ENCODE assay signal across 16 cellular contexts in genomic region chr2:147500229-147500628, GRCh38.
DNase-seq lines count a peak whose midpoint lies in the region; ATAC-seq and TF ChIP-seq lines count a peak whose summit lies in the region.
"Had no signal": no experiment of that assay in that cellular context is flagged by ENCODE, and none has a peak within 500 bp of the region (broad histone marks: within the 10 kb centered on the region; RNA-seq: fewer than 3 reads in every experiment).

No MANE protein-coding gene starts in this region.

- H3K4me1 Mint-ChIP-seq in activated naive CD8-positive, alpha-beta T cell (ENCODE audit: low read depth): peaks cover 38% of the 10 kb centered on the region
- peaks cover 15% of the 10 kb centered on the region for H3K4me1 Mint-ChIP-seq in activated naive CD8-positive, alpha-beta T cell treated with anti-CD3 and anti-CD28 coated beads, Interleukin-2, amount 50 U/mL, for 24 hours
- peaks cover 62% of the 10 kb centered on the region for H3K4me1 Mint-ChIP-seq in T-helper 2 cell treated with Interferon-gamma antibody and Interleukin-4, amounts not matched to agents 5 μg/mL and 100 μg/mL, for 36 hours (ENCODE audit: low read depth)

- H3K9me3 ChIP-seq in skeletal muscle tissue (ENCODE audit: control insufficient read depth in 3 of 3, low read length in 3 of 3): no peaks in the 10 kb centered on the region
- H3K9me3 ChIP-seq in left lung: no peaks in the 10 kb centered on the region
- no peaks in the 10 kb centered on the region for H3K9me3 ChIP-seq in tibial artery
- H3K9me3 ChIP-seq in ascending aorta: no peaks in the 10 kb centered on the region
- H3K9me3 ChIP-seq: sigmoid colon had no signal

- intact Hi-C loops in left lung (cut with DNase I) (no loop called here), tibial artery (cut with DNase I; ENCODE audit: low total_unique reads) (no loop called here), ascending aorta (cut with DNase I) (no loop called here)

- no peaks in the 10 kb centered on the region for H3K36me3 Mint-ChIP-seq in activated naive CD8-positive, alpha-beta T cell
- H3K36me3 Mint-ChIP-seq in activated naive CD8-positive, alpha-beta T cell treated with anti-CD3 and anti-CD28 coated beads, Interleukin-2, amount 50 U/mL, for 24 hours (ENCODE audit: low read depth): no peaks in the 10 kb centered on the region
- H3K36me3 Mint-ChIP-seq in T-helper 2 cell treated with Interferon-gamma antibody and Interleukin-4, amounts not matched to agents 5 μg/mL and 100 μg/mL, for 36 hours (ENCODE audit: low read depth): peaks cover 15% of the 10 kb centered on the region

- no peak for DNase-seq in activated naive CD8-positive, alpha-beta T cell treated with anti-CD3 and anti-CD28 coated beads, Interleukin-2, amount 50 U/mL, for 24 hours
- DNase-seq in T-helper 2 cell treated with Interferon-gamma antibody and Interleukin-4, amounts not matched to agents 5 μg/mL and 100 μg/mL, for 36 hours (ENCODE audit: low spot score): peak; percentile 5
- DNase-seq in left lung (no peak), tibial artery (no peak), ascending aorta (ENCODE audit: low spot score in 2 of 2) (no peak)
- DNase-seq: DMS 273 treated with DMSO at 0.1 percent for 48 hours, foreskin fibroblast, NCI-H146, NCI-H446, sigmoid colon had no signal

- TF ChIP-seq CTCF in left lung (IDR thresholded peaks at IDR 0.05) (no peak), tibial artery (IDR thresholded peaks at IDR 0.05) (no peak), ascending aorta (IDR thresholded peaks at IDR 0.05) (no peak)

- H3K36me3 ChIP-seq in skeletal muscle tissue (ENCODE audit: control insufficient read depth in 3 of 3, insufficient read depth in 3 of 3, low read length in 3 of 3) (no peaks in the 10 kb centered on the region), left lung (no peaks in the 10 kb centered on the region), tibial artery (no peaks in the 10 kb centered on the region), ascending aorta (no peaks in the 10 kb centered on the region)
- H3K36me3 ChIP-seq: sigmoid colon, SJSA1 had no signal

- H3K27me3 ChIP-seq in skeletal muscle tissue (ENCODE audit: control insufficient read depth in 3 of 3, insufficient read depth in 3 of 3, low read length in 3 of 3) (no peaks in the 10 kb centered on the region), left lung (no peaks in the 10 kb centered on the region), tibial artery (no peaks in the 10 kb centered on the region), ascending aorta (no peaks in the 10 kb centered on the region)
- H3K27me3 ChIP-seq: sigmoid colon, SJSA1 had no signal

- H3K4me1 ChIP-seq in skeletal muscle tissue (ENCODE audit: control insufficient read depth in 3 of 3, insufficient read depth in 3 of 3, low read length in 3 of 3) (no peaks in the 10 kb centered on the region), left lung (no peaks in the 10 kb centered on the region), tibial artery (no peaks in the 10 kb centered on the region), ascending aorta (no peaks in the 10 kb centered on the region)
- H3K4me1 ChIP-seq: SJSA1 had no signal

- H3K4me3 ChIP-seq in skeletal muscle tissue (ENCODE audit: low read length in 3 of 3) (no peak overlapping the region), left lung (no peak overlapping the region), tibial artery (no peak overlapping the region), ascending aorta (no peak overlapping the region)
- H3K4me3 ChIP-seq: lung, sigmoid colon, SJSA1 had no signal

- H3K9me3 Mint-ChIP-seq in activated naive CD8-positive, alpha-beta T cell (ENCODE audit: low read depth): no peaks in the 10 kb centered on the region
- H3K9me3 Mint-ChIP-seq in activated naive CD8-positive, alpha-beta T cell treated with anti-CD3 and anti-CD28 coated beads, Interleukin-2, amount 50 U/mL, for 24 hours: no peaks in the 10 kb centered on the region
- H3K9me3 Mint-ChIP-seq in T-helper 2 cell treated with Interferon-gamma antibody and Interleukin-4, amounts not matched to agents 5 μg/mL and 100 μg/mL, for 36 hours: peaks cover 19% of the 10 kb centered on the region

- peak overlapping the region; percentile 36 for H3K27ac Mint-ChIP-seq in activated naive CD8-positive, alpha-beta T cell
- no peak overlapping the region for H3K27ac Mint-ChIP-seq in activated naive CD8-positive, alpha-beta T cell treated with anti-CD3 and anti-CD28 coated beads, Interleukin-2, amount 50 U/mL, for 24 hours
- peak overlapping the region; percentile 92 for H3K27ac Mint-ChIP-seq in T-helper 2 cell treated with Interferon-gamma antibody and Interleukin-4, amounts not matched to agents 5 μg/mL and 100 μg/mL, for 36 hours

- H3K27ac ChIP-seq in skeletal muscle tissue (ENCODE audit: low read depth, low read length) (peak overlapping the region; percentile 5), left lung (no peak overlapping the region), tibial artery (no peak overlapping the region), ascending aorta (no peak overlapping the region)
- H3K27ac ChIP-seq: sigmoid colon, SJSA1 had no signal

- H3K9ac ChIP-seq in skeletal muscle tissue (ENCODE audit: low read depth in 1 of 3, low read length in 3 of 3): no peak overlapping the region

- ATAC-seq in activated naive CD8-positive, alpha-beta T cell treated with anti-CD3 and anti-CD28 coated beads, Interleukin-2, amount 50 U/mL, for 24 hours: no peak
- ATAC-seq in GM21717 (IDR thresholded peaks at IDR 0.05; ENCODE audit: unreplicated experiment) (peak; percentile 29), left lung (no peak)
- ATAC-seq: HCT116 had no signal

- peak overlapping the region; percentile 33 for H3K4me3 Mint-ChIP-seq in activated naive CD8-positive, alpha-beta T cell
- no peak overlapping the region for H3K4me3 Mint-ChIP-seq in activated naive CD8-positive, alpha-beta T cell treated with anti-CD3 and anti-CD28 coated beads, Interleukin-2, amount 50 U/mL, for 24 hours
- H3K4me3 Mint-ChIP-seq in T-helper 2 cell treated with Interferon-gamma antibody and Interleukin-4, amounts not matched to agents 5 μg/mL and 100 μg/mL, for 36 hours: peak overlapping the region; percentile 67

- no peaks in the 10 kb centered on the region for H3K27me3 Mint-ChIP-seq in activated naive CD8-positive, alpha-beta T cell
- H3K27me3 Mint-ChIP-seq in activated naive CD8-positive, alpha-beta T cell treated with anti-CD3 and anti-CD28 coated beads, Interleukin-2, amount 50 U/mL, for 24 hours: no peaks in the 10 kb centered on the region
- H3K27me3 Mint-ChIP-seq in T-helper 2 cell treated with Interferon-gamma antibody and Interleukin-4, amounts not matched to agents 5 μg/mL and 100 μg/mL, for 36 hours (ENCODE audit: low read depth): peaks cover 3% of the 10 kb centered on the region
